ENCODE assay signal across 35 cellular contexts in the genomic region with DNA sequence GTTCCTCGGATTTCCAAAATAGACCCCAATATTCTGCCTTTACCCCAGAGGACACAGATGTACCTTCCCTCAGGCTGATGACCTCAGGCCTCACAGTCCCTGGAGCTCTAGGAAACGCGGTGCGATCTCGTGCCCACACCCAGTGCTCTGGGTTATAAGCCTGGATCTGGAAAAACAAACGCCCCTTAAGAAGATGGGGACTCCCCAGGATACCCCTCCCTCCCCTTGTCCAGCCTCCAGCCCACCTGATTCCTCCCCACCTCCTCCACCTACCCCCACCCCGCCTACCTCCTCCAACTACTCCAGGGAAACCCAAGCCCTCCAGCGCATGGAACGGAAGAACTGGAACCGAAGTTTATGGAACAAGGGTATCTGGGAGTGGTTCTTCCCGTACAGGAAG. TPM values are rescaled to one million over a fixed set of nuclear protein-coding genes. Genes with fewer than 3 reads are reported as not detected.
"Had no signal": no experiment of that assay in that cellular context is flagged by ENCODE, and none has a peak within 500 bp of the region (broad histone marks: within the 10 kb centered on the region; RNA-seq: fewer than 3 reads in every experiment).

No MANE protein-coding gene starts in this region.

- H3K4me2 ChIP-seq: KMS-11 had no signal

- H3K27ac ChIP-seq: KMS-11 had no signal

- DNase-seq: Karpas-422, Kasumi-1, MG63, MM.1S, MV-4-11, NCI-H1048, NCI-H1092, NCI-H1092 treated with DMSO at 0.1 percent for 48 hours, NCI-H1105, NCI-H1105 treated with DMSO at 0.1 percent for 48 hours, NCI-H1417, NCI-H1417 treated with DMSO at 0.1 percent for 48 hours, NCI-H1436, NCI-H1436 treated with DMSO at 0.1 percent for 48 hours, NCI-H146, NCI-H1694, NCI-H1694 treated with DMSO at 0.1 percent for 48 hours, NCI-H187, NCI-H187 treated with DMSO at 0.1 percent for 48 hours, NCI-H1930, NCI-H2029, NCI-H2029 treated with DMSO at 0.1 percent for 48 hours, NCI-H2081, NCI-H2081 treated with DMSO at 0.1 percent for 48 hours, NCI-H2107, NCI-H2171, NCI-H2171 treated with DMSO at 0.1 percent for 48 hours, NCI-H2227 treated with DMSO at 0.1 percent for 48 hours, NCI-H226, NCI-H345, NCI-H446, NCI-H446 treated with DMSO at 0.1 percent for 48 hours, NCI-H510A had no signal

- H3K4me3 ChIP-seq: MG63 had no signal

- H3K27me3 ChIP-seq: MG63 had no signal

- H3K9me3 ChIP-seq: MG63 had no signal

- H3K9ac ChIP-seq: KMS-11 had no signal

RNA-seq across cellular contexts. Expression of gene GDPD1, which starts 45.6 kb away (rescaled TPM):
- total RNA-seq: LHCN-M2 had no signal
